In the genomic region with DNA sequence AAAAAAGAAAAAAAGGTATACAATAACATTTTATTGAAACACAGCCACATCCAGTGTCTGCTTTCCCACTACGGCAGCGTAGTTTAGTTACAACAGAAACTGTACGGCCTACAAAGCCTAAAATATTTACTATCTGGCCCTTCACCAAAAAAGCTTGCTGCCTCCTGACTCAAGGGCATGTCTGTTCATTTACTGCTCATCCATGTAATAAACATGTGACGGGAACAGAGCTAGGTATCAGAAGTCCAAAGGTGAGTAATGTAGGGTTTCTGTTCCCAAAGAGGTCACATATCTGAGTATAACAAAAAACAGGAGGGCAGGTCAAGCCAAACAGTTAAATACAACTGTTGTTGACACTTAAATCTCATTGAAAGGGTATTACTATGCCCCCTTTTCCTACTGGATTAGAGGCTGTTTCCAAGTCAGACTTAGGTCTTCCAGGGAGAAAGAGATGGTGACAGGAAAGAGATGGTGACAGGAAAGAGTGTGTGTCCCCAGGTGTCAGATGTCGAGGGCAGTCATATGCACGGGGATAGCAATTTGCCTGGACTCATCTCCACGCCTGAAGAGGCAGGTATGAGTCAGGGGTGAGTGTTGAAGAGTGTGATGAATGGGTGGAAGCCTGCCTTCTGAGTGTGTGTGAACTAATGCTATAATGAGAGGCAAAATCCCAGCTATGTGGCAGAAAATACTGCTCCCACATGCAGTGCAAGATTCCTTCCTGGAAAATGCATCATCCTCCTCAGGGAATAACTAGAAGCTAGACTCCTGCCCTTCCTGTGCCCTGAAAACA, we compare ENCODE assay signal across 30 cellular contexts.
DNase-seq lines count a peak whose midpoint lies in the region; ATAC-seq, FAIRE-seq and TF ChIP-seq lines count a peak whose summit lies in the region.
"Had no signal": no experiment of that assay in that cellular context is flagged by ENCODE, and none has a peak within 500 bp of the region (broad histone marks: within the 10 kb centered on the region; RNA-seq: fewer than 3 reads in every experiment).

No MANE protein-coding gene starts in this region.

- no peak for TF ChIP-seq POLR2A in HepG2 (IDR thresholded peaks at IDR 0.05; ENCODE audit: insufficient read depth in 1 of 2, low read depth in 2 of 2, low read length in 2 of 2)
- TF ChIP-seq POLR2A in vagina (IDR thresholded peaks at IDR 0.05) = no peak

- 47% methylated on average over 7 of the region's 7 CpGs for WGBS in liver
- WGBS in HepG2 (ENCODE audit: low lambda C conversion rate) = 89% methylated on average over 7 of the region's 7 CpGs

- H3K27ac ChIP-seq in liver (ENCODE audit: low read depth in 1 of 2, low read length in 2 of 2) (peak overlapping the region; percentile 75 to 80), HepG2 (ENCODE audit: extremely low read length, insufficient read depth, low read length) (no peak overlapping the region), keratinocyte (ENCODE audit: control insufficient read depth, insufficient read depth, low read length) (peak overlapping the region; percentile 42), vagina (peak overlapping the region; percentile 44)
- H3K27ac ChIP-seq: A549, ascending aorta, lower lobe of right lung, neural progenitor cell, upper lobe of right lung, VCaP had no signal

- H3K4me3 ChIP-seq in liver (ENCODE audit: low read depth in 1 of 3, low read length in 3 of 3) (no peak overlapping the region), HepG2 (replicated peaks in 1 of 3; ENCODE audit: insufficient read depth in 1 of 3, low read depth in 2 of 3, low read length in 3 of 3) (no peak overlapping the region), keratinocyte (ENCODE audit: control insufficient read depth in 2 of 3, extremely low read depth in 1 of 3, insufficient read depth in 2 of 3, low read depth in 1 of 3, low read length in 3 of 3) (no peak overlapping the region), vagina (no peak overlapping the region)
- H3K4me3 ChIP-seq: A549, ascending aorta, lower lobe of right lung, neural progenitor cell, upper lobe of right lung had no signal

- H3K27me3 ChIP-seq in liver (ENCODE audit: control insufficient read depth in 4 of 4, insufficient read depth in 4 of 4, low read length in 3 of 4) (no peaks in the 10 kb centered on the region), HepG2 (ENCODE audit: control insufficient read depth in 1 of 2, insufficient read depth in 2 of 2, low read length in 2 of 2) (no peaks in the 10 kb centered on the region), keratinocyte (ENCODE audit: control insufficient read depth, extremely low read depth, insufficient read depth, low read length) (no peaks in the 10 kb centered on the region), vagina (no peaks in the 10 kb centered on the region)
- H3K27me3 ChIP-seq: ascending aorta, neural progenitor cell, upper lobe of right lung had no signal

- TF ChIP-seq RAD21 in liver (IDR thresholded peaks at IDR 0.05) (peak; percentile 41 to 64), HepG2 (CRISPR knock-in tag; IDR thresholded peaks at IDR 0.05) (no peak)

- no peaks in the 10 kb centered on the region for H3K4me1 Mint-ChIP-seq in activated naive CD8-positive, alpha-beta T cell treated with anti-CD3 and anti-CD28 coated beads, Interleukin-2, amount 10 ng/mL, durations not matched to agents 7 days and 5 days
- H3K4me1 Mint-ChIP-seq: activated naive CD4-positive, alpha-beta T cell treated with anti-CD3 and anti-CD28 coated beads, Interleukin-2, amount 50 U/mL, for 24 hours; activated T-helper 17 cell treated with anti-CD3 and anti-CD28 coated beads, Interleukin-2, amount 50 U/mL, for 72 hours; CD8-positive, alpha-beta memory T cell; immature natural killer cell; neural progenitor cell had no signal

- H3K36me3 Mint-ChIP-seq in activated naive CD8-positive, alpha-beta T cell treated with anti-CD3 and anti-CD28 coated beads, Interleukin-2, amount 10 ng/mL, durations not matched to agents 7 days and 5 days = peaks cover 4% of the 10 kb centered on the region

- no peaks in the 10 kb centered on the region for H3K27me3 Mint-ChIP-seq in activated naive CD8-positive, alpha-beta T cell treated with anti-CD3 and anti-CD28 coated beads, Interleukin-2, amount 10 ng/mL, durations not matched to agents 7 days and 5 days
- H3K27me3 Mint-ChIP-seq: activated naive CD4-positive, alpha-beta T cell treated with anti-CD3 and anti-CD28 coated beads, Interleukin-2, amount 50 U/mL, for 24 hours; activated T-helper 17 cell treated with anti-CD3 and anti-CD28 coated beads, Interleukin-2, amount 50 U/mL, for 72 hours; B cell; CD8-positive, alpha-beta memory T cell; dendritic cell treated with granulocyte-macrophage colony-stimulating factor and Interleukin-4, amounts not matched to agents 40 ng/mL and 50 ng/mL, for 4 days had no signal

- FAIRE-seq in HepG2 (lab: Jason Lieb, UNC) (no peak), keratinocyte (lab: Jason Lieb, UNC) (peak; percentile 63)
- FAIRE-seq: A549, endometrium, GM18507, H1 had no signal

- CTCF ChIA-PET in HepG2 (lab: Yijun Ruan, JAX; ENCODE audit: low intra/inter-chr PET ratio, low total read pairs) = no interaction called here

- TF ChIP-seq EP300 in HepG2 (IDR thresholded peaks at IDR 0.05; ENCODE audit: low read depth in 2 of 2, low read length in 2 of 2) (no peak), HepG2 (CRISPR knock-in tag; IDR thresholded peaks at IDR 0.05; ENCODE audit: borderline replicate concordance) (no peak)

- no peak overlapping the region for H3K4me3 Mint-ChIP-seq in activated naive CD8-positive, alpha-beta T cell treated with anti-CD3 and anti-CD28 coated beads, Interleukin-2, amount 10 ng/mL, durations not matched to agents 7 days and 5 days
- H3K4me3 Mint-ChIP-seq: activated naive CD4-positive, alpha-beta T cell treated with anti-CD3 and anti-CD28 coated beads, Interleukin-2, amount 50 U/mL, for 24 hours; activated T-helper 17 cell treated with anti-CD3 and anti-CD28 coated beads, Interleukin-2, amount 50 U/mL, for 72 hours; B cell; CD8-positive, alpha-beta memory T cell; dendritic cell treated with granulocyte-macrophage colony-stimulating factor and Interleukin-4, amounts not matched to agents 40 ng/mL and 50 ng/mL, for 4 days; immature natural killer cell; neural progenitor cell had no signal

- peak overlapping the region; percentile 14 for H3K27ac Mint-ChIP-seq in activated naive CD8-positive, alpha-beta T cell treated with anti-CD3 and anti-CD28 coated beads, Interleukin-2, amount 10 ng/mL, durations not matched to agents 7 days and 5 days
- H3K27ac Mint-ChIP-seq: activated naive CD4-positive, alpha-beta T cell treated with anti-CD3 and anti-CD28 coated beads, Interleukin-2, amount 50 U/mL, for 24 hours; activated T-helper 17 cell treated with anti-CD3 and anti-CD28 coated beads, Interleukin-2, amount 50 U/mL, for 72 hours; B cell; dendritic cell treated with granulocyte-macrophage colony-stimulating factor and Interleukin-4, amounts not matched to agents 40 ng/mL and 50 ng/mL, for 4 days; immature natural killer cell; neural progenitor cell had no signal

- no peak overlapping the region for H3K9ac ChIP-seq in liver (ENCODE audit: low read depth in 1 of 2, low read length in 2 of 2)
- no peak overlapping the region for H3K9ac ChIP-seq in HepG2 (ENCODE audit: insufficient read depth, low read depth, low read length)
- no peak overlapping the region for H3K9ac ChIP-seq in keratinocyte (ENCODE audit: control insufficient read depth, extremely low read depth, insufficient read depth, low read length)
- H3K9ac ChIP-seq: neural progenitor cell had no signal

- H3K9me1 ChIP-seq in keratinocyte (ENCODE audit: control insufficient read depth, extremely low read depth, insufficient read depth, low read length) = no peaks in the 10 kb centered on the region

- dilution Hi-C loops in keratinocyte (cut with MboI; ENCODE audit: extremely low pct_ligation_motif_present, low sequenced_read_pairs) = no loop called here

- no peak overlapping the region for H2AFZ ChIP-seq in HepG2 (ENCODE audit: low read length)
- no peak overlapping the region for H2AFZ ChIP-seq in keratinocyte (ENCODE audit: control insufficient read depth, low read length)
- H2AFZ ChIP-seq: neural progenitor cell had no signal

- in situ Hi-C loops in HepG2 (cut with HindIII; ENCODE audit: extremely low pct_ligation_motif_present, low pct_unique_long_range_greater_than_20kb) = no loop called here

- DNase-seq in HepG2 (ENCODE audit: low spot score) (no peak), keratinocyte (ENCODE audit: low read depth, low spot score) (no peak), vagina (ENCODE audit: extremely low spot score in 2 of 2) (no peak), epidermal melanocyte (ENCODE audit: insufficient read length, low spot score) (no peak)
- no peak for DNase-seq in activated naive CD8-positive, alpha-beta T cell treated with anti-CD3 and anti-CD28 coated beads, Interleukin-2, amount 10 ng/mL, durations not matched to agents 7 days and 5 days
- no peak for DNase-seq in stimulated activated naive CD8-positive, alpha-beta T cell treated with anti-CD3 and anti-CD28 coated beads, Interleukin-15, Interleukin-2, amounts not matched to agents 100 U/mL and 50 U/mL, for 24 hours
- no peak for DNase-seq in activated T-cell treated with anti-CD3 and anti-CD28 coated beads, Interleukin-2, amount 50 U/mL, for 1 hour
- DNase-seq: CD8-positive, alpha-beta memory T cell; central memory CD4-positive, alpha-beta T cell; immature natural killer cell; lower lobe of right lung; NCI-H1092; NCI-H187; NCI-H2227 treated with DMSO at 0.1 percent for 48 hours; posterior cingulate gyrus; T-helper 2 cell; upper lobe of right lung had no signal

- no peak for ATAC-seq in HepG2
- no peak for ATAC-seq in activated naive CD8-positive, alpha-beta T cell treated with anti-CD3 and anti-CD28 coated beads, Interleukin-2, amount 10 ng/mL, durations not matched to agents 7 days and 5 days (ENCODE audit: low read depth)
- ATAC-seq in stimulated activated naive CD8-positive, alpha-beta T cell treated with anti-CD3 and anti-CD28 coated beads, Interleukin-15, Interleukin-2, amounts not matched to agents 100 U/mL and 50 U/mL, for 24 hours = no peak
- ATAC-seq: A549; activated T-helper 17 cell treated with anti-CD3 and anti-CD28 coated beads, Interleukin-2, amount 50 U/mL, for 72 hours; lower lobe of right lung; SK-N-SH treated with all-trans-retinoic acid at 6 μM for 48 hours; upper lobe of right lung had no signal

- H3K4me1 ChIP-seq in liver (ENCODE audit: control insufficient read depth in 4 of 4, insufficient read depth in 4 of 4, low read length in 3 of 4) (peaks cover 0 to 6% (median 2%) of the 10 kb centered on the region in 4 donors), HepG2 (ENCODE audit: insufficient read depth, low read length) (no peaks in the 10 kb centered on the region), keratinocyte (ENCODE audit: control insufficient read depth, extremely low read depth, insufficient read depth, low read length) (no peaks in the 10 kb centered on the region), vagina (peaks cover 2% of the 10 kb centered on the region)
- H3K4me1 ChIP-seq: ascending aorta, lower lobe of right lung, neural progenitor cell, upper lobe of right lung had no signal

- H3K9me3 Mint-ChIP-seq in activated naive CD8-positive, alpha-beta T cell treated with anti-CD3 and anti-CD28 coated beads, Interleukin-2, amount 10 ng/mL, durations not matched to agents 7 days and 5 days = no peaks in the 10 kb centered on the region
- H3K9me3 Mint-ChIP-seq: activated naive CD4-positive, alpha-beta T cell treated with anti-CD3 and anti-CD28 coated beads, Interleukin-2, amount 50 U/mL, for 24 hours; activated T-helper 17 cell treated with anti-CD3 and anti-CD28 coated beads, Interleukin-2, amount 50 U/mL, for 72 hours; CD8-positive, alpha-beta memory T cell; dendritic cell treated with granulocyte-macrophage colony-stimulating factor and Interleukin-4, amounts not matched to agents 40 ng/mL and 50 ng/mL, for 4 days; immature natural killer cell; neural progenitor cell had no signal

- peaks cover 0 to 1% (median 0%) of the 10 kb centered on the region in 4 donors for H3K36me3 ChIP-seq in liver (ENCODE audit: control insufficient read depth in 4 of 4, insufficient read depth in 3 of 4, low read depth in 1 of 4, low read length in 3 of 4)
- peaks cover 10 to 47% of the 10 kb centered on the region in 2 experiments for H3K36me3 ChIP-seq in HepG2 (replicated peaks in 1 of 2; ENCODE audit: control insufficient read depth in 1 of 2, insufficient read depth in 2 of 2, low read length in 2 of 2)
- H3K36me3 ChIP-seq in keratinocyte (ENCODE audit: control insufficient read depth in 2 of 2, extremely low read depth in 1 of 2, insufficient read depth in 2 of 2, low read length in 2 of 2) = peaks cover 41 to 62% of the 10 kb centered on the region in 2 experiments
- no peaks in the 10 kb centered on the region for H3K36me3 ChIP-seq in vagina
- H3K36me3 ChIP-seq: ascending aorta, neural progenitor cell, upper lobe of right lung had no signal

- H3K4me2 ChIP-seq in HepG2 (ENCODE audit: low read depth, low read length) = no peak overlapping the region
- no peak overlapping the region for H3K4me2 ChIP-seq in keratinocyte (ENCODE audit: control insufficient read depth, extremely low read depth, insufficient read depth, low read depth, low read length)
- H3K4me2 ChIP-seq: A549, neural progenitor cell had no signal

- H3K79me2 ChIP-seq in HepG2 (ENCODE audit: insufficient read depth, low read length) (no peaks in the 10 kb centered on the region), keratinocyte (ENCODE audit: control insufficient read depth, insufficient read depth, low read length) (no peaks in the 10 kb centered on the region)

- H4K20me1 ChIP-seq in HepG2 (ENCODE audit: insufficient read depth, low read length) (no peaks in the 10 kb centered on the region), keratinocyte (ENCODE audit: control insufficient read depth, extremely low read depth, insufficient read depth, low read length) (no peaks in the 10 kb centered on the region)

- H3K9me3 ChIP-seq in liver (ENCODE audit: control insufficient read depth in 4 of 4, low read length in 3 of 4) = no peaks in the 10 kb centered on the region
- no peaks in the 10 kb centered on the region for H3K9me3 ChIP-seq in HepG2 (ENCODE audit: low read length)
- no peaks in the 10 kb centered on the region for H3K9me3 ChIP-seq in keratinocyte (ENCODE audit: control insufficient read depth, low read depth, low read length)
- no peaks in the 10 kb centered on the region for H3K9me3 ChIP-seq in vagina
- H3K9me3 ChIP-seq: A549, ascending aorta, lower lobe of right lung, upper lobe of right lung had no signal

- POLR2A ChIA-PET in HepG2 (lab: Yijun Ruan, JAX) = no interaction called here
- POLR2A ChIA-PET in activated naive CD8-positive, alpha-beta T cell treated with anti-CD3 and anti-CD28 coated beads, Interleukin-2, amount 10 ng/mL, durations not matched to agents 7 days and 5 days (lab: Charles Lee) = no interaction called here

- BruUV-seq in HepG2 (replicated peaks; lab: Mats Ljungman, UMichigan) = no TSS peak

- intact Hi-C loops in HepG2 (cut with micrococcal nuclease; ENCODE audit: unreplicated experiment) = no loop called here
- intact Hi-C loops in vagina (cut with DNase I) = no loop called here

- no peak for TF ChIP-seq CTCF in liver (IDR thresholded peaks at IDR 0.05; ENCODE audit: low read depth, low read length, missing input control)
- TF ChIP-seq CTCF in HepG2 (CRISPR knock-in tag; IDR thresholded peaks at IDR 0.05) = no peak
- no peak for TF ChIP-seq CTCF in keratinocyte (optimal IDR thresholded peaks at IDR 0.05 in 1 of 3, IDR thresholded peaks at IDR 0.05 in 1 of 3, conservative IDR thresholded peaks at IDR 0.05 in 1 of 3; ENCODE audit: extremely low read depth in 1 of 3, insufficient read depth in 2 of 3, low read length in 3 of 3)
- no peak for TF ChIP-seq CTCF in vagina (IDR thresholded peaks at IDR 0.05)
